ENCODE assay signal across 26 cellular contexts in genomic region chr10:132228616-132229015, GRCh38. TPM values are rescaled to one million over a fixed set of nuclear protein-coding genes. Genes with fewer than 3 reads are reported as not detected.
"Had no signal": no experiment of that assay in that cellular context is flagged by ENCODE, and none has a peak within 500 bp of the region (broad histone marks: within the 10 kb centered on the region; RNA-seq: fewer than 3 reads in every experiment).

No MANE protein-coding gene starts in this region.

- H3K9me3 Mint-ChIP-seq: activated naive CD4-positive, alpha-beta T cell treated with anti-CD3 and anti-CD28 coated beads, Interleukin-2, amount 10 ng/mL, durations not matched to agents 7 days and 5 days; naive B cell; T-cell; WTC11 had no signal

- H3K27ac Mint-ChIP-seq: activated naive CD4-positive, alpha-beta T cell treated with anti-CD3 and anti-CD28 coated beads, Interleukin-2, amount 10 ng/mL, durations not matched to agents 7 days and 5 days; WTC11 had no signal

- H3K4me1 ChIP-seq: pancreas, SJCRH30 had no signal

- H3K36me3 ChIP-seq: pancreas, SJCRH30, thoracic aorta, upper lobe of right lung had no signal

- FAIRE-seq: endothelial cell of umbilical vein, pancreas, small intestine had no signal

- H3K4me3 Mint-ChIP-seq: activated naive CD4-positive, alpha-beta T cell treated with anti-CD3 and anti-CD28 coated beads, Interleukin-2, amount 10 ng/mL, durations not matched to agents 7 days and 5 days; brain; WTC11 had no signal

- ATAC-seq: esophagus mucosa, left lung, pancreas, sciatic nerve, T-cell, upper lobe of right lung, WTC11 had no signal

- H3K27me3 Mint-ChIP-seq: activated naive CD4-positive, alpha-beta T cell treated with anti-CD3 and anti-CD28 coated beads, Interleukin-2, amount 10 ng/mL, durations not matched to agents 7 days and 5 days; brain; naive B cell; T-cell had no signal

- H3K9me3 ChIP-seq: left lung, neutrophil, pancreas, SJCRH30, thoracic aorta, upper lobe of right lung had no signal

- DNase-seq: activated CD4-positive, alpha-beta T cell treated with anti-CD3 and anti-CD28 coated beads for 48 hours; activated effector memory CD4-positive, alpha-beta T cell treated with anti-CD3 and anti-CD28 coated beads, Interleukin-2, amount 50 U/mL, for 16 hours; activated naive CD4-positive, alpha-beta T cell treated with anti-CD3 and anti-CD28 coated beads, Interleukin-2, amount 10 ng/mL, durations not matched to agents 7 days and 5 days; aorta; caudate nucleus; effector memory CD4-positive, alpha-beta T cell; foreskin melanocyte; kidney glomerular epithelial cell; naive B cell; SJCRH30; small intestine; stimulated activated CD4-positive, alpha-beta T cell treated with anti-CD3 and anti-CD28 coated beads, Interleukin-2, amount 100 ng/mL, for 24 hours; stimulated activated naive CD4-positive, alpha-beta T cell treated with Interleukin-2 at 50 U/mL for 16 hours; T-cell; T1000; upper lobe of right lung had no signal

- H3K36me3 Mint-ChIP-seq: activated naive CD4-positive, alpha-beta T cell treated with anti-CD3 and anti-CD28 coated beads, Interleukin-2, amount 10 ng/mL, durations not matched to agents 7 days and 5 days; naive B cell; T-cell; WTC11 had no signal

- H3K27me3 ChIP-seq: left lung, pancreas, SJCRH30, upper lobe of right lung had no signal

- H3K27ac ChIP-seq: left lung, neutrophil, pancreas, SJCRH30, thoracic aorta, upper lobe of right lung had no signal

- H3K4me3 ChIP-seq: left lung, lung, pancreas, SJCRH30, thoracic aorta, upper lobe of right lung had no signal

RNA-seq across cellular contexts. Expression of gene DPYSL4, which starts 41.9 kb away (rescaled TPM):
- total RNA-seq: SJCRH30 had no signal
